In genomic region chr5:68949256-68949655, GRCh38 we compare ENCODE assay signal across 18 cellular contexts.
"Had no signal": no experiment of that assay in that cellular context is flagged by ENCODE, and none has a peak within 500 bp of the region (broad histone marks: within the 10 kb centered on the region; RNA-seq: fewer than 3 reads in every experiment).

No MANE protein-coding gene starts in this region.

- H3K9me3 Mint-ChIP-seq: activated naive CD8-positive, alpha-beta T cell treated with anti-CD3 and anti-CD28 coated beads for 36 hours; activated T-cell treated with anti-CD3 and anti-CD28 coated beads, Interleukin-2, amount 50 U/mL, for 4 hours; stimulated activated naive CD8-positive, alpha-beta T cell treated with anti-CD3 and anti-CD28 coated beads, Interleukin-15, Interleukin-2, amounts not matched to agents 100 ng/mL and 50 ng/mL, for 24 hours had no signal

- H3K36me3 ChIP-seq: lower lobe of right lung, pancreas, right lobe of liver, tibial nerve, vagina had no signal

- H3K27me3 Mint-ChIP-seq: activated naive CD8-positive, alpha-beta T cell treated with anti-CD3 and anti-CD28 coated beads for 36 hours; stimulated activated naive CD8-positive, alpha-beta T cell treated with anti-CD3 and anti-CD28 coated beads, Interleukin-15, Interleukin-2, amounts not matched to agents 100 ng/mL and 50 ng/mL, for 24 hours had no signal

- H3K36me3 Mint-ChIP-seq: activated naive CD8-positive, alpha-beta T cell treated with anti-CD3 and anti-CD28 coated beads for 36 hours; naive thymus-derived CD8-positive, alpha-beta T cell had no signal

- H3K27ac ChIP-seq: lower lobe of right lung, pancreas, right lobe of liver, tibial nerve, vagina had no signal

- H3K4me3 Mint-ChIP-seq: activated naive CD8-positive, alpha-beta T cell treated with anti-CD3 and anti-CD28 coated beads for 36 hours; activated T-cell treated with anti-CD3 and anti-CD28 coated beads, Interleukin-2, amount 50 U/mL, for 4 hours; naive thymus-derived CD8-positive, alpha-beta T cell; stimulated activated naive CD8-positive, alpha-beta T cell treated with anti-CD3 and anti-CD28 coated beads, Interleukin-15, Interleukin-2, amounts not matched to agents 100 ng/mL and 50 ng/mL, for 24 hours had no signal

- DNase-seq: activated CD8-positive, alpha-beta memory T cell treated with anti-CD3 and anti-CD28 coated beads, Interleukin-2, amount 50 U/mL, for 48 hours; activated naive CD4-positive, alpha-beta T cell treated with Interleukin-2 at 50 U/mL for 16 hours; activated naive CD8-positive, alpha-beta T cell treated with anti-CD3 and anti-CD28 coated beads for 36 hours; activated T-cell treated with anti-CD3 and anti-CD28 coated beads, Interleukin-2, amount 50 U/mL, for 4 hours; cortex of kidney; effector CD4-positive, alpha-beta T cell; kidney; lower lobe of right lung; naive thymus-derived CD8-positive, alpha-beta T cell; pancreas; right lobe of liver; stimulated activated CD4-positive, alpha-beta T cell treated with anti-CD3 and anti-CD28 coated beads, Interleukin-1b, Interleukin-23, amount 100 ng/mL, for 48 hours; substantia nigra; T-helper 1 cell had no signal

- H3K27ac Mint-ChIP-seq: activated naive CD8-positive, alpha-beta T cell treated with anti-CD3 and anti-CD28 coated beads for 36 hours; naive thymus-derived CD8-positive, alpha-beta T cell; stimulated activated naive CD8-positive, alpha-beta T cell treated with anti-CD3 and anti-CD28 coated beads, Interleukin-15, Interleukin-2, amounts not matched to agents 100 ng/mL and 50 ng/mL, for 24 hours had no signal

- ATAC-seq: activated T-cell treated with anti-CD3 and anti-CD28 coated beads, Interleukin-2, amount 50 U/mL, for 4 hours; naive thymus-derived CD8-positive, alpha-beta T cell; pancreas had no signal

- H3K27me3 ChIP-seq: pancreas, right lobe of liver, tibial nerve, vagina had no signal

- H3K4me1 Mint-ChIP-seq: activated naive CD8-positive, alpha-beta T cell treated with anti-CD3 and anti-CD28 coated beads for 36 hours; naive thymus-derived CD8-positive, alpha-beta T cell had no signal

- H3K4me3 ChIP-seq: lower lobe of right lung, pancreas, right lobe of liver, skin epidermis, tibial nerve, vagina had no signal

- H3K4me1 ChIP-seq: pancreas had no signal

- H3K9me3 ChIP-seq: lower lobe of right lung, pancreas, right lobe of liver, tibial nerve, vagina had no signal
